Comparison of ENCODE assay signal across 3 cellular contexts in genomic region chr2:85761512-85761944, GRCh38.
TF ChIP-seq lines count a peak whose summit lies in the region.

No MANE protein-coding gene starts in this region.

TF ChIP-seq in HEK293, 187 proteins besides CTCF, POLR2A, EP300 and RAD21:
- TF ChIP-seq ZNF600 (tag by site-specific recombination; IDR thresholded peaks at IDR 0.05) (peak; percentile 38; the same call in 1 of the 2 replicates), BCL6B (tag by site-specific recombination; IDR thresholded peaks at IDR 0.05) (no peak), ZIC2 (tag by site-specific recombination; IDR thresholded peaks at IDR 0.05) (peak; percentile 44), ZNF341 (tag by site-specific recombination; IDR thresholded peaks at IDR 0.05; ENCODE audit: low read depth) (no peak), ZSCAN5A (tag by site-specific recombination; IDR thresholded peaks at IDR 0.05) (no peak)
TF ChIP-seq in HEK293: peak in this region for 2.

TF ChIP-seq in IMR-90, 13 proteins besides CTCF, POLR2A, EP300 and RAD21:
- no peak for TF ChIP-seq MXI1 (IDR thresholded peaks at IDR 0.05; ENCODE audit: borderline replicate concordance, low read depth, low read length)
- TF ChIP-seq MAFK (IDR thresholded peaks at IDR 0.05; ENCODE audit: low read depth, low read length): no peak
- TF ChIP-seq BHLHE40 (IDR thresholded peaks at IDR 0.05; ENCODE audit: low read depth, low read length): no peak
- no peak for TF ChIP-seq ELK1 (IDR thresholded peaks at IDR 0.05; ENCODE audit: borderline replicate concordance, low read depth, low read length)
- TF ChIP-seq SMC3 (IDR thresholded peaks at IDR 0.05; ENCODE audit: low read depth, low read length): no peak
- no peak for TF ChIP-seq FOS (IDR thresholded peaks at IDR 0.05; ENCODE audit: low read depth, low read length)
- no peak for TF ChIP-seq RFX5 (IDR thresholded peaks at IDR 0.05; ENCODE audit: low read depth, low read length)
- no peak for TF ChIP-seq NFE2L2 (IDR thresholded peaks at IDR 0.05; ENCODE audit: low read depth, low read length)
- TF ChIP-seq RCOR1 (IDR thresholded peaks at IDR 0.05; ENCODE audit: insufficient replicate concordance, low read length): no peak
- no peak for TF ChIP-seq CEBPB (IDR thresholded peaks at IDR 0.05; ENCODE audit: low read depth, low read length)
- TF ChIP-seq CHD1 (IDR thresholded peaks at IDR 0.05; ENCODE audit: low read depth, low read length): no peak
- TF ChIP-seq MAZ (IDR thresholded peaks at IDR 0.05; ENCODE audit: borderline replicate concordance, low read depth, low read length): no peak
- TF ChIP-seq USF2 (IDR thresholded peaks at IDR 0.05; ENCODE audit: low read depth, low read length): no peak

TF ChIP-seq in HepG2, 621 proteins besides CTCF, POLR2A, EP300 and RAD21 (continues in another document):
- TF ChIP-seq SP5 (CRISPR knock-in tag; IDR thresholded peaks at IDR 0.05; ENCODE audit: borderline replicate concordance, low read depth): peak; percentile 37; the same call in 1 of the 2 replicates
- no peak for TF ChIP-seq SOX13 (IDR thresholded peaks at IDR 0.05)
- peak in 1 of 2 experiments; percentile 73; a peak in 2 of 4 replicates for TF ChIP-seq SOX13 (CRISPR knock-in tag; conservative IDR thresholded peaks at IDR 0.05 in 1 of 2, IDR thresholded peaks at IDR 0.05 in 1 of 2)
- TF ChIP-seq HDAC1 (CRISPR knock-in tag; IDR thresholded peaks at IDR 0.05): 0 out of 2 replicates have a peak, but pooled peaks have one; percentile 23
- TF ChIP-seq SKIL (CRISPR knock-in tag; IDR thresholded peaks at IDR 0.05; ENCODE audit: borderline replicate concordance): peak; percentile 18; the same call in 1 of the 2 replicates
- TF ChIP-seq ZNF766 (CRISPR knock-in tag; IDR thresholded peaks at IDR 0.05; ENCODE audit: borderline replicate concordance): 0 out of 2 replicates have a peak, but pooled peaks have one; percentile 33
- peak; percentile 51; the same call in 1 of the 2 replicates for TF ChIP-seq RARA (CRISPR knock-in tag; IDR thresholded peaks at IDR 0.05)
- peak; percentile 62; the same call in 1 of the 2 replicates for TF ChIP-seq HNF4G (IDR thresholded peaks at IDR 0.05; ENCODE audit: borderline replicate concordance, low read depth, low read length)
- TF ChIP-seq HNF4G (CRISPR knock-in tag; IDR thresholded peaks at IDR 0.05; ENCODE audit: borderline replicate concordance, low read depth): 0 out of 2 replicates have a peak, but pooled peaks have one; percentile 45
- TF ChIP-seq NR2F6 (IDR thresholded peaks at IDR 0.05): 0 out of 2 replicates have a peak, but pooled peaks have one; percentile 24
- TF ChIP-seq NR2F6 (CRISPR knock-in tag; IDR thresholded peaks at IDR 0.05): 0 out of 2 replicates have a peak, but pooled peaks have one; percentile 35
- TF ChIP-seq ZNF18 (CRISPR knock-in tag; IDR thresholded peaks at IDR 0.05; ENCODE audit: insufficient replicate concordance): no peak
- TF ChIP-seq FOXP4 (CRISPR knock-in tag; IDR thresholded peaks at IDR 0.05): peak; percentile 87
- no peak for TF ChIP-seq ZNF136 (CRISPR knock-in tag; IDR thresholded peaks at IDR 0.05; ENCODE audit: low read depth)
- TF ChIP-seq KDM6A (CRISPR knock-in tag; IDR thresholded peaks at IDR 0.05; ENCODE audit: low read depth): peak; percentile 67
- TF ChIP-seq SOX5 (CRISPR knock-in tag; IDR thresholded peaks at IDR 0.05; ENCODE audit: borderline replicate concordance): peak; percentile 71; the same call in 1 of the 2 replicates
- TF ChIP-seq FOXO1 (CRISPR knock-in tag; IDR thresholded peaks at IDR 0.05): peak; percentile 80; the same call in 1 of the 2 replicates
- no peak; the same call in 1 of the 2 replicates for TF ChIP-seq FOXJ3 (CRISPR knock-in tag; IDR thresholded peaks at IDR 0.05; ENCODE audit: borderline replicate concordance)
- peak; percentile 59; the same call in 1 of the 2 replicates for TF ChIP-seq HDAC2 (CRISPR knock-in tag; IDR thresholded peaks at IDR 0.05)
- TF ChIP-seq GATAD2A (CRISPR knock-in tag; IDR thresholded peaks at IDR 0.05): peak; percentile 53; the same call in 1 of the 2 replicates
- peak; percentile 94 for TF ChIP-seq PHF21A (CRISPR knock-in tag; IDR thresholded peaks at IDR 0.05)
- TF ChIP-seq BCLAF1 (IDR thresholded peaks at IDR 0.05): no peak
- 0 out of 2 replicates have a peak, but pooled peaks have one; percentile 22 for TF ChIP-seq NFKB2 (CRISPR knock-in tag; IDR thresholded peaks at IDR 0.05; ENCODE audit: borderline replicate concordance)
- TF ChIP-seq ZNF292 (CRISPR knock-in tag; IDR thresholded peaks at IDR 0.05; ENCODE audit: borderline replicate concordance, low read depth): peak; percentile 51; the same call in 1 of the 2 replicates
- TF ChIP-seq SNAPC2 (CRISPR knock-in tag; IDR thresholded peaks at IDR 0.05): peak; percentile 64; the same call in 1 of the 2 replicates
- TF ChIP-seq ZBTB7B (CRISPR knock-in tag; IDR thresholded peaks at IDR 0.05): peak; percentile 97
- TF ChIP-seq TAF1 (CRISPR knock-in tag; IDR thresholded peaks at IDR 0.05): no peak
- no peak for TF ChIP-seq XBP1 (CRISPR knock-in tag; IDR thresholded peaks at IDR 0.05)
- 0 out of 2 replicates have a peak, but pooled peaks have one; percentile 17 for TF ChIP-seq ZMYM4 (CRISPR knock-in tag; IDR thresholded peaks at IDR 0.05)
- TF ChIP-seq FOXC1 (CRISPR knock-in tag; IDR thresholded peaks at IDR 0.05; ENCODE audit: borderline replicate concordance): peak; percentile 46; the same call in 1 of the 2 replicates
- peak; percentile 67; the same call in 1 of the 2 replicates for TF ChIP-seq ZFP91 (CRISPR knock-in tag; IDR thresholded peaks at IDR 0.05; ENCODE audit: borderline replicate concordance)
- TF ChIP-seq TEAD3 (CRISPR knock-in tag; optimal IDR thresholded peaks at IDR 0.05; ENCODE audit: borderline replicate concordance): peak; percentile 53
- 0 out of 2 replicates have a peak, but pooled peaks have one; percentile 66 for TF ChIP-seq SMYD3 (CRISPR knock-in tag; IDR thresholded peaks at IDR 0.05)
- peak; percentile 50; the same call in 1 of the 2 replicates for TF ChIP-seq DPF2 (CRISPR knock-in tag; IDR thresholded peaks at IDR 0.05; ENCODE audit: borderline replicate concordance, low read depth)
- TF ChIP-seq NFYB (CRISPR knock-in tag; IDR thresholded peaks at IDR 0.05): no peak
- TF ChIP-seq TOPORS (CRISPR knock-in tag; IDR thresholded peaks at IDR 0.05): 0 out of 2 replicates have a peak, but pooled peaks have one; percentile 43
- no peak for TF ChIP-seq ZNF317 (CRISPR knock-in tag; IDR thresholded peaks at IDR 0.05)
- peak; percentile 29; the same call in 1 of the 2 replicates for TF ChIP-seq NR2F2 (IDR thresholded peaks at IDR 0.05; ENCODE audit: borderline replicate concordance, low read depth)
- no peak for TF ChIP-seq FOXA1 (IDR thresholded peaks at IDR 0.05)
- peak; percentile 69 for TF ChIP-seq FOXA1 (CRISPR knock-in tag; IDR thresholded peaks at IDR 0.05)
- 0 out of 2 replicates have a peak, but pooled peaks have one; percentile 44 for TF ChIP-seq REPIN1 (CRISPR knock-in tag; IDR thresholded peaks at IDR 0.05; ENCODE audit: borderline replicate concordance, low read depth)
- peak; percentile 66 for TF ChIP-seq FOXA3 (CRISPR knock-in tag; IDR thresholded peaks at IDR 0.05)
- TF ChIP-seq SNAPC5 (CRISPR knock-in tag; IDR thresholded peaks at IDR 0.05; ENCODE audit: borderline replicate concordance): no peak
- peak; percentile 93 for TF ChIP-seq HNF4A (CRISPR knock-in tag; IDR thresholded peaks at IDR 0.05)
- peak; percentile 51; the same call in 1 of the 2 replicates for TF ChIP-seq SPEN (CRISPR knock-in tag; IDR thresholded peaks at IDR 0.05; ENCODE audit: low read depth)
- TF ChIP-seq ZNF614 (CRISPR knock-in tag; IDR thresholded peaks at IDR 0.05; ENCODE audit: borderline replicate concordance): peak; percentile 35; the same call in 1 of the 2 replicates
- TF ChIP-seq MTA1 (CRISPR knock-in tag; IDR thresholded peaks at IDR 0.05; ENCODE audit: borderline replicate concordance): peak; percentile 64; the same call in 1 of the 2 replicates
